In the genomic region with DNA sequence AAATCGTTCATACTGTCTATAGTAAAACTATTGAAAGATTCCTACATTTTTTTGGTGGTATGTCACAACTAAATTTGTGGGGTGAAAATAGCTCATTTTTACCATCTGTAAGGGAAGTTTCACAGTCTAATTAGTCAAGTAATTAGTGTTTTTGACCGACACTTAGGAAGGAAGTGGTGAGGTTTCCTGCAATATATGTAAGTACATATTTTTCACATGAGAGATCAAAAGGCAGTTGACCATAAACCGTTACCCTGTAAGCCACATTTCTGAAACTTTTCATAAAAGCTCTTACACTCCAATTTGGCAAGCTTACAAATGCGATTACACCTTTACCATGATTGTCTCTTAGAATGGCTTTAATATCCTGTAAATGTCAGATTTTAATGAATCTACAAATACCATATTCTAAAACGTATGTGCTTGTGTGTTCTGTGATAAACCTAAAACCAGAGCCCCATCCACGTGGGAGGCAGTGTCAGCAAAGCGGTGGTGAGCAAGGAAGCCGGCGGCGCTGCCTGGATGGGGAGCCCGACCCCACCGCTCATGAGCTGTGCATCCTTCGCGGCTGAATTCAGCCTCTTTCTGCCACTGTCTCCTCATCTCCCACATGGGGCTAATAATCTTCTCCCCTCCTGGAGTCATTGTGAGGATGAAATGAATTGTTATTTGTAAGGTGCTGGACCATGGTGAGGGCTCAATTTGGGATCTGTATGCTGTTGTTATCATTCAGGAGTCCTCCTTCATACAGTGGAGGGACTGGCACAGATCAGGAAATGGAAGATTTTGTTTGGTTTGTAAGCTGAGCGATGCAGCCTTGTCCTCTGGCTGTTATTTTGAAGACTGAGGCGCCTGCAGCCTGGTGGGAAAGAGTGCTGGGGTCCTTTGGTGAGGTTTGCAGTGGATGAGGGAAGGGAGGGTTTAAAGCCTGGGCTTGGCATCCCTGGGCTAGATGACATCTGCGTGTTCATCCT, we compare ENCODE assay signal across 9 cellular contexts. TPM values are rescaled to one million over a fixed set of nuclear protein-coding genes. Genes with fewer than 3 reads are reported as not detected.
DNase-seq lines count a peak whose midpoint lies in the region; ATAC-seq, FAIRE-seq and TF ChIP-seq lines count a peak whose summit lies in the region.
"Not testable (repeated sequence)": the region's sequence is repeated elsewhere in the genome, so short reads cannot be mapped to it uniquely, and the experiment has no call there.
"Had no signal": no experiment of that assay in that cellular context is flagged by ENCODE, and none has a peak within 500 bp of the region (broad histone marks: within the 10 kb centered on the region; RNA-seq: fewer than 3 reads in every experiment).

No MANE protein-coding gene starts in this region.

- peak in 3 of 5 donors; percentile 1 to 50 (median 27) for DNase-seq in CD8-positive, alpha-beta memory T cell
- DNase-seq in activated CD4-positive, CD25-positive, alpha-beta regulatory T cell treated with anti-CD3 and anti-CD28 coated beads, Interleukin-2, amount 50 U/mL, for 16 hours (ENCODE audit: low read depth, low spot score): peak; percentile 4
- DNase-seq in activated T-cell treated with anti-CD3 and anti-CD28 coated beads, Interleukin-2, amount 50 U/mL, for 72 hours: peak; percentile 28 to 31
- peak; percentile 21 for DNase-seq in endothelial cell of umbilical vein (ENCODE audit: low read depth, low spot score)
- DNase-seq in stimulated activated CD8-positive, alpha-beta memory T cell treated with anti-CD3 and anti-CD28 coated beads, Interleukin-12 subunit alpha, Interleukin-12 subunit beta, amount 100 ng/mL, for 1 hour (ENCODE audit: low read depth): peak; percentile 2

- H3K9me1 ChIP-seq in endothelial cell of umbilical vein (replicated peaks; ENCODE audit: control insufficient read depth, extremely low read depth, insufficient read depth, low read length): not testable (repeated sequence)

- TF ChIP-seq CTCF in endothelial cell of umbilical vein (IDR thresholded peaks at IDR 0.05; ENCODE audit: extremely low read depth in 1 of 2, insufficient read depth in 1 of 2, low read depth in 1 of 2, low read length in 2 of 2): not testable (repeated sequence)

- not testable (repeated sequence) for H3K4me1 ChIP-seq in CD8-positive, alpha-beta memory T cell (ENCODE audit: insufficient read depth, low read length); endothelial cell of umbilical vein (ENCODE audit: control insufficient read depth, extremely low read depth, insufficient read depth, low read length)

- H3K36me3 ChIP-seq in CD8-positive, alpha-beta memory T cell (ENCODE audit: insufficient read depth, low read length); KOPT-K1 (ENCODE audit: insufficient read depth, low read length); endothelial cell of umbilical vein (ENCODE audit: control insufficient read depth in 2 of 2, extremely low read depth in 1 of 2, insufficient read depth in 2 of 2, low read length in 2 of 2): not testable (repeated sequence)

- H3K36me3 Mint-ChIP-seq in CD8-positive, alpha-beta memory T cell; activated T-cell treated with anti-CD3 and anti-CD28 coated beads, Interleukin-2, amount 50 U/mL, for 72 hours (ENCODE audit: insufficient read depth in 2 of 2): not testable (repeated sequence)

- H3K4me3 Mint-ChIP-seq in CD8-positive, alpha-beta memory T cell: peak overlapping the region; percentile 50 to 86 (median 78)
- H3K4me3 Mint-ChIP-seq in activated T-cell treated with anti-CD3 and anti-CD28 coated beads, Interleukin-2, amount 50 U/mL, for 72 hours: peak overlapping the region; percentile 44 to 70

- not testable (repeated sequence) for H3K79me2 ChIP-seq in endothelial cell of umbilical vein (ENCODE audit: control insufficient read depth, insufficient read depth, low read length)

- peak overlapping the region in 6 of 8 donors; percentile 49 to 86 (median 66) for H3K27ac Mint-ChIP-seq in CD8-positive, alpha-beta memory T cell
- not testable (repeated sequence) for H3K27ac Mint-ChIP-seq in activated T-cell treated with anti-CD3 and anti-CD28 coated beads, Interleukin-2, amount 50 U/mL, for 72 hours

- H4K20me1 ChIP-seq in endothelial cell of umbilical vein (replicated peaks; ENCODE audit: control insufficient read depth, extremely low read depth, insufficient read depth, low read length): not testable (repeated sequence)

- not testable (repeated sequence) for TF ChIP-seq POLR2A in endothelial cell of umbilical vein (IDR thresholded peaks at IDR 0.05; ENCODE audit: low read depth, low read length)

- H3K9ac ChIP-seq in endothelial cell of umbilical vein (replicated peaks; ENCODE audit: extremely low read depth, insufficient read depth, low read length): not testable (repeated sequence)

- H3K27me3 Mint-ChIP-seq in CD8-positive, alpha-beta memory T cell: not testable (repeated sequence)
- peaks cover 22% of the 10 kb centered on the region for H3K27me3 Mint-ChIP-seq in activated T-cell treated with anti-CD3 and anti-CD28 coated beads, Interleukin-2, amount 50 U/mL, for 72 hours (ENCODE audit: low read depth)

- ATAC-seq in GM19023 (IDR thresholded peaks at IDR 0.05; ENCODE audit: unreplicated experiment) (peak; percentile 43), HG02852 (IDR thresholded peaks at IDR 0.05; ENCODE audit: unreplicated experiment) (peak; percentile 84)
- ATAC-seq in activated T-cell treated with anti-CD3 and anti-CD28 coated beads, Interleukin-2, amount 50 U/mL, for 72 hours (replicated peaks in 1 of 2): peak; percentile 73 to 74

- H3K4me2 ChIP-seq in endothelial cell of umbilical vein (ENCODE audit: insufficient read depth, low read length): not testable (repeated sequence)

- peak; percentile 84 for FAIRE-seq in endothelial cell of umbilical vein (lab: Jason Lieb, UNC)

- CTCF ChIA-PET in CD8-positive, alpha-beta memory T cell (lab: Charles Lee); endothelial cell of umbilical vein (lab: Charles Lee): not testable (repeated sequence)

- dilution Hi-C loops in endothelial cell of umbilical vein (cut with MboI; ENCODE audit: extremely low pct_ligation_motif_present, low sequenced_read_pairs): not testable (repeated sequence)

- H2AFZ ChIP-seq in endothelial cell of umbilical vein (ENCODE audit: low read depth, low read length): peak overlapping the region; percentile 51

- intact Hi-C loops in endothelial cell of umbilical vein (cut with micrococcal nuclease): not testable (repeated sequence)

- not testable (repeated sequence) for H3K27ac ChIP-seq in CD8-positive, alpha-beta memory T cell (ENCODE audit: low read depth, low read length); endothelial cell of umbilical vein (ENCODE audit: insufficient read depth, low read depth, low read length)
- peak overlapping the region; percentile 72 for H3K27ac ChIP-seq in KOPT-K1 (ENCODE audit: low read depth, low read length, poor library complexity, severe bottlenecking)

- H3K4me3 ChIP-seq in CD8-positive, alpha-beta memory T cell (ENCODE audit: low read length); endothelial cell of umbilical vein (replicated peaks in 1 of 3; ENCODE audit: insufficient read depth in 1 of 3, low read depth in 1 of 3, low read length in 3 of 3): not testable (repeated sequence)

- POLR2A ChIA-PET in CD8-positive, alpha-beta memory T cell (lab: Charles Lee); endothelial cell of umbilical vein (lab: Charles Lee): not testable (repeated sequence)

- not testable (repeated sequence) for H3K9me3 Mint-ChIP-seq in CD8-positive, alpha-beta memory T cell; activated T-cell treated with anti-CD3 and anti-CD28 coated beads, Interleukin-2, amount 50 U/mL, for 72 hours

- BruUV-seq in endothelial cell of umbilical vein (replicated peaks; lab: Mats Ljungman, UMichigan): TSS peak; percentile 42

- not testable (repeated sequence) for H3K27me3 ChIP-seq in CD8-positive, alpha-beta memory T cell (ENCODE audit: insufficient read depth, low read length, poor library complexity, severe bottlenecking); endothelial cell of umbilical vein (ENCODE audit: control insufficient read depth in 2 of 2, insufficient read depth in 2 of 2, low read length in 2 of 2)

- peaks cover 32 to 50% (median 42%) of the 10 kb centered on the region in 3 donors for H3K4me1 Mint-ChIP-seq in CD8-positive, alpha-beta memory T cell
- peaks cover 26% of the 10 kb centered on the region for H3K4me1 Mint-ChIP-seq in activated T-cell treated with anti-CD3 and anti-CD28 coated beads, Interleukin-2, amount 50 U/mL, for 72 hours (ENCODE audit: low read depth)

- H3K9me3 ChIP-seq in CD8-positive, alpha-beta memory T cell (ENCODE audit: low read length); KOPT-K1 (ENCODE audit: insufficient read depth, low read length, poor library complexity, severe bottlenecking); endothelial cell of umbilical vein (replicated peaks; ENCODE audit: control insufficient read depth, insufficient read depth, low read length): not testable (repeated sequence)

RNA-seq across cellular contexts. Expression of a gene that starts 26.6 kb away (rescaled TPM):
- 1 to 10 TPM; 6.9 to 7.6 TPM for total RNA-seq in CD8-positive, alpha-beta memory T cell
- polyA plus RNA-seq in CD8-positive, alpha-beta memory T cell: 6.3 TPM
- 10 to 100 TPM; 19.5 to 26.5 TPM for total RNA-seq in activated T-cell treated with anti-CD3 and anti-CD28 coated beads, Interleukin-2, amount 50 U/mL, for 72 hours
- 28.7 and 36.3 TPM in 2 replicates for total RNA-seq in endothelial cell of umbilical vein
- 5.2 and 6.4 TPM in 2 replicates for polyA plus RNA-seq in endothelial cell of umbilical vein
- polyA plus RNA-seq in endothelial cell of umbilical vein (2011; cell fraction: cytosol; rRNA removed): 3.5 and 3.9 TPM in 2 replicates
- 28.5 and 36.0 TPM in 2 replicates for polyA plus RNA-seq in endothelial cell of umbilical vein (2011; cell fraction: nucleus; rRNA removed)
- polyA plus RNA-seq in endothelial cell of umbilical vein (2012): 5.4 and 11.6 TPM in 2 replicates
- 47.5 and 64.3 TPM in 2 replicates for polyA minus RNA-seq in endothelial cell of umbilical vein
- polyA minus RNA-seq in endothelial cell of umbilical vein (2011; cell fraction: cytosol; rRNA and poly(A)+ RNA removed): 14.1 TPM
- 101 and 113 TPM in 2 replicates for polyA minus RNA-seq in endothelial cell of umbilical vein (2011; cell fraction: nucleus; rRNA and poly(A)+ RNA removed)

RNA-seq across cellular contexts. Expression of a gene that starts 29.7 kb away (rescaled TPM):
- under 1 TPM; 0.26 to 0.89 TPM for total RNA-seq in CD8-positive, alpha-beta memory T cell
- polyA plus RNA-seq in CD8-positive, alpha-beta memory T cell: not detected
- total RNA-seq in activated T-cell treated with anti-CD3 and anti-CD28 coated beads, Interleukin-2, amount 50 U/mL, for 72 hours: 1 to 10 TPM; 1.2 to 1.5 TPM
- total RNA-seq in endothelial cell of umbilical vein: 0.90 and 2.5 TPM in 2 replicates
- polyA plus RNA-seq in endothelial cell of umbilical vein: 0.80 and 1.3 TPM in 2 replicates
- polyA plus RNA-seq in endothelial cell of umbilical vein (2011; cell fraction: cytosol; rRNA removed): 0.09 and 0.17 TPM in 2 replicates
- 4.0 and 4.8 TPM in 2 replicates for polyA plus RNA-seq in endothelial cell of umbilical vein (2011; cell fraction: nucleus; rRNA removed)
- polyA plus RNA-seq in endothelial cell of umbilical vein (2012): 0.40 TPM in 1 of 2 replicates, not detected in the other
- 1.4 and 1.6 TPM in 2 replicates for polyA minus RNA-seq in endothelial cell of umbilical vein
- 2.2 TPM for polyA minus RNA-seq in endothelial cell of umbilical vein (2011; cell fraction: cytosol; rRNA and poly(A)+ RNA removed)
- polyA minus RNA-seq in endothelial cell of umbilical vein (2011; cell fraction: nucleus; rRNA and poly(A)+ RNA removed): 0.63 and 2.9 TPM in 2 replicates
- total RNA-seq: G401 had no signal
